ENCODE assay signal across 8 cellular contexts in genomic region chr5:168579206-168579986, GRCh38. TPM values are rescaled to one million over a fixed set of nuclear protein-coding genes. Genes with fewer than 3 reads are reported as not detected.
DNase-seq lines count a peak whose midpoint lies in the region; ATAC-seq and TF ChIP-seq lines count a peak whose summit lies in the region.

Gene PANK3, minus strand, starts transcription at chr5:168579368. Its CDS starts 85 bp downstream, at chr5:168579283.

- H3F3A ChIP-seq in smooth muscle cell (ENCODE audit: low read depth) = peaks cover 3% of the 10 kb centered on the region

- intact Hi-C loops in activated B cell treated with CpG ODN at 0.5 μM for 24 hours (cut with micrococcal nuclease) = loop anchor here (1.0 kb wide), 3 partner anchors 93 to 1004 kb away; partner anchors contain the start of genes RARS1, SPDL1 and WWC1

- peaks cover 1% of the 10 kb centered on the region for H3K9me3 Mint-ChIP-seq in activated B cell treated with CpG ODN at 0.5 μM for 24 hours

- ATAC-seq in HG03196 (IDR thresholded peaks at IDR 0.05; ENCODE audit: unreplicated experiment) = peak; percentile 96
- peak; percentile 95 for ATAC-seq in activated B cell treated with CpG ODN at 0.5 μM for 24 hours (ENCODE audit: low read depth)

- POLR2A ChIA-PET in activated B cell treated with CpG ODN at 0.5 μM for 24 hours (lab: Charles Lee) = interaction anchor here (0.5 to 1.7 kb wide), 3 partner anchors 38 to 1004 kb away, joined by 3 to 8 read pairs (median 4); partner anchors contain the start of genes RARS1 and SPDL1

- peak; percentile 99 for DNase-seq in AG08395 (ENCODE audit: low spot score)
- DNase-seq in NCI-H345 (lab: John Stamatoyannopoulos, UW) = peak; percentile 99
- peak; percentile 96 for DNase-seq in activated B cell treated with CpG ODN at 0.5 μM for 24 hours
- DNase-seq in caudate nucleus (lab: John Stamatoyannopoulos, UW) = peak; percentile 48 to 100 (median 99)
- DNase-seq in iPS-NIHi7 (ENCODE audit: extremely low spot score) = peak; percentile 99
- peak; percentile 94 for DNase-seq in smooth muscle cell (lab: John Stamatoyannopoulos, UW; ENCODE audit: unreplicated experiment)

- no peaks in the 10 kb centered on the region for H3K9me3 ChIP-seq in smooth muscle cell (replicated peaks; ENCODE audit: low read depth)

- peak within 1 kb of the TSS; percentile 86 for H3K9ac ChIP-seq in smooth muscle cell (ENCODE audit: low read depth)

- in situ Hi-C loops in GM18951 (cut with MboI; ENCODE audit: low sequenced_read_pairs, unreplicated experiment) = no loop called here

- H3K4me2 ChIP-seq in smooth muscle cell = peak within 1 kb of the TSS; percentile 98

- CTCF ChIA-PET in activated B cell treated with CpG ODN at 0.5 μM for 24 hours (lab: Charles Lee) = no interaction called here

- 1% methylated on average over 37 of the region's 76 CpGs for WGBS in smooth muscle cell (ENCODE audit: low lambda C conversion rate)

- H3K27ac Mint-ChIP-seq in activated B cell treated with CpG ODN at 0.5 μM for 24 hours = peak within 1 kb of the TSS; percentile 95

- peaks cover 47% of the 10 kb centered on the region for H3K79me2 ChIP-seq in smooth muscle cell (ENCODE audit: low read depth)

- H3K27ac ChIP-seq in caudate nucleus (ENCODE audit: low read depth, low read length) (peak within 1 kb of the TSS; percentile 91), smooth muscle cell (ENCODE audit: low read depth) (peak within 1 kb of the TSS; percentile 84)

- peaks cover 17% of the 10 kb centered on the region for H3K36me3 Mint-ChIP-seq in activated B cell treated with CpG ODN at 0.5 μM for 24 hours (ENCODE audit: low read depth)

- H3K27me3 Mint-ChIP-seq in activated B cell treated with CpG ODN at 0.5 μM for 24 hours = no peaks in the 10 kb centered on the region

- H3K4me3 Mint-ChIP-seq in activated B cell treated with CpG ODN at 0.5 μM for 24 hours = peak within 1 kb of the TSS; percentile 89

- peak within 1 kb of the TSS; percentile 91 for H3K4me3 ChIP-seq in smooth muscle cell

- peak within 1 kb of the TSS; percentile 82 for H2AFZ ChIP-seq in smooth muscle cell (ENCODE audit: low read depth)

- peaks cover 27% of the 10 kb centered on the region for H3K4me1 ChIP-seq in smooth muscle cell (ENCODE audit: low read depth)

- H3K4me1 Mint-ChIP-seq in activated B cell treated with CpG ODN at 0.5 μM for 24 hours = peaks cover 48% of the 10 kb centered on the region

- TF ChIP-seq CTCF in activated B cell treated with CpG ODN at 0.5 μM for 24 hours (IDR thresholded peaks at IDR 0.05) = no peak
- no peak for TF ChIP-seq CTCF in smooth muscle cell (IDR thresholded peaks at IDR 0.05; ENCODE audit: borderline replicate concordance, insufficient read depth, poor library complexity, severe bottlenecking)

- peak; percentile 88 for TF ChIP-seq POLR2A in GM18951 (IDR thresholded peaks at IDR 0.05; ENCODE audit: extremely low read depth, insufficient read depth, insufficient read length)

- no peaks in the 10 kb centered on the region for H3K36me3 ChIP-seq in smooth muscle cell (ENCODE audit: low read depth)

- peaks cover 47% of the 10 kb centered on the region for H4K20me1 ChIP-seq in smooth muscle cell (ENCODE audit: low read depth)

- H3K27me3 ChIP-seq in smooth muscle cell (ENCODE audit: low read depth) = no peaks in the 10 kb centered on the region

RNA-seq across cellular contexts. Expression of gene PANK3, which starts in this region (rescaled TPM):
- total RNA-seq in activated B cell treated with CpG ODN at 0.5 μM for 24 hours (53.0 and 57.7 TPM in 2 replicates), smooth muscle cell (52.5 and 70.3 TPM in 2 replicates)
- 10.7 and 15.8 TPM in 2 replicates for polyA plus RNA-seq in smooth muscle cell

Comparison
In these comparisons a context has a peak if more than half of its experiments do, and no peak if none do; other contexts are left out.
1. Peak in every context shown above with its lines: DNase-seq, ATAC-seq, H3K4me3 ChIP-seq and H3K27ac ChIP-seq.